8 cellular contexts compared by ENCODE assay signal in genomic region chr6:31158140-31158862, GRCh38. TPM values are rescaled to one million over a fixed set of nuclear protein-coding genes. Genes with fewer than 3 reads are reported as not detected.
DNase-seq lines count a peak whose midpoint lies in the region; ATAC-seq and TF ChIP-seq lines count a peak whose summit lies in the region.

TCF19 (plus strand) TSS chr6:31158589; CDS start chr6:31159470, 881 bp downstream.

- H3K4me3 ChIP-seq in coronary artery: peak within 1 kb of the TSS; percentile 82

- no peaks in the 10 kb centered on the region for H3K9me3 Mint-ChIP-seq in CD14-positive monocyte
- H3K9me3 Mint-ChIP-seq in activated CD4-positive, alpha-beta T cell treated with anti-CD3 and anti-CD28 coated beads, Interleukin-2, amount 10 ng/mL, durations not matched to agents 7 days and 5 days: no peaks in the 10 kb centered on the region

- intact Hi-C loops in CD14-positive monocyte (cut with micrococcal nuclease): no loop called here

- CTCF ChIA-PET in activated CD4-positive, alpha-beta T cell treated with anti-CD3 and anti-CD28 coated beads, Interleukin-2, amount 10 ng/mL, durations not matched to agents 7 days and 5 days (lab: Charles Lee): interaction anchor here (0.7 to 3.3 kb wide), 11 partner anchors 11 to 1228 kb away, joined by 3 to 20 read pairs (median 3); no protein-coding TSS in a partner anchor

- peaks cover 14 to 36% of the 10 kb centered on the region in 2 donors for H3K36me3 Mint-ChIP-seq in CD14-positive monocyte
- H3K36me3 Mint-ChIP-seq in activated CD4-positive, alpha-beta T cell treated with anti-CD3 and anti-CD28 coated beads, Interleukin-2, amount 10 ng/mL, durations not matched to agents 7 days and 5 days (ENCODE audit: low read depth): peaks cover 44% of the 10 kb centered on the region

- peak within 1 kb of the TSS; percentile 63 to 88 for H3K27ac ChIP-seq in coronary artery

- ATAC-seq in GM19395 (IDR thresholded peaks at IDR 0.05; ENCODE audit: unreplicated experiment): peak; percentile 86
- peak; percentile 45 for ATAC-seq in HG03558 (IDR thresholded peaks at IDR 0.05; ENCODE audit: extremely low read depth, unreplicated experiment)

- POLR2A ChIA-PET in activated CD4-positive, alpha-beta T cell treated with anti-CD3 and anti-CD28 coated beads, Interleukin-2, amount 10 ng/mL, durations not matched to agents 7 days and 5 days (lab: Charles Lee): interaction anchor here (0.9 kb wide), 1 partner anchor 541 kb away, joined by 10 read pairs; the partner anchor contains the start of genes MRPS18B and PPP1R10

- peak within 1 kb of the TSS; percentile 45 to 90 (median 81) for H3K27ac Mint-ChIP-seq in CD14-positive monocyte
- peak within 1 kb of the TSS; percentile 84 for H3K27ac Mint-ChIP-seq in activated CD4-positive, alpha-beta T cell treated with anti-CD3 and anti-CD28 coated beads, Interleukin-2, amount 10 ng/mL, durations not matched to agents 7 days and 5 days

- peak within 1 kb of the TSS; percentile 91 to 94 for H3K4me3 Mint-ChIP-seq in CD14-positive monocyte
- H3K4me3 Mint-ChIP-seq in activated CD4-positive, alpha-beta T cell treated with anti-CD3 and anti-CD28 coated beads, Interleukin-2, amount 10 ng/mL, durations not matched to agents 7 days and 5 days: peak within 1 kb of the TSS; percentile 87

- peaks cover 0 to 2% (median 0%) of the 10 kb centered on the region in 3 donors for H3K27me3 Mint-ChIP-seq in CD14-positive monocyte (ENCODE audit: low read depth in 3 of 3)
- no peaks in the 10 kb centered on the region for H3K27me3 Mint-ChIP-seq in activated CD4-positive, alpha-beta T cell treated with anti-CD3 and anti-CD28 coated beads, Interleukin-2, amount 10 ng/mL, durations not matched to agents 7 days and 5 days

- H3K4me1 Mint-ChIP-seq in CD14-positive monocyte: peaks cover 31% of the 10 kb centered on the region
- H3K4me1 Mint-ChIP-seq in activated CD4-positive, alpha-beta T cell treated with anti-CD3 and anti-CD28 coated beads, Interleukin-2, amount 10 ng/mL, durations not matched to agents 7 days and 5 days: peaks cover 46% of the 10 kb centered on the region

- TF ChIP-seq CTCF in CD14-positive monocyte (IDR thresholded peaks at IDR 0.05) (no peak), coronary artery (IDR thresholded peaks at IDR 0.05) (no peak)

- DNase-seq in CD14-positive monocyte (ENCODE audit: low spot score) (peak; percentile 99), NCI-H748 (lab: John Stamatoyannopoulos, UW; ENCODE audit: unreplicated experiment) (peak; percentile 100), coronary artery (ENCODE audit: low spot score) (peak; percentile 99), left kidney (ENCODE audit: low read depth, low spot score) (peak; percentile 100)
- DNase-seq in activated CD4-positive, alpha-beta T cell treated with anti-CD3 and anti-CD28 coated beads, Interleukin-2, amount 10 ng/mL, durations not matched to agents 7 days and 5 days: peak; percentile 99
- peak; percentile 99 for DNase-seq in stimulated activated CD4-positive, alpha-beta T cell treated with anti-CD3 and anti-CD28 coated beads, Interleukin-1b, Interleukin-23, amount 100 ng/mL, for 48 hours

RNA-seq across cellular contexts. Expression of gene TCF19, which starts in this region (rescaled TPM):
- 1 to 10 TPM in 1 of 2 donors, under 1 TPM in 1; 0.75 to 1.1 TPM for polyA plus RNA-seq in CD14-positive monocyte
- 10 to 100 TPM; 86.3 to 86.7 TPM for total RNA-seq in activated CD4-positive, alpha-beta T cell treated with anti-CD3 and anti-CD28 coated beads, Interleukin-2, amount 10 ng/mL, durations not matched to agents 7 days and 5 days

Comparison
In these comparisons a context has a peak if more than half of its experiments do, and no peak if none do; other contexts are left out.
1. Peak in every context shown above with its lines: DNase-seq, ATAC-seq, H3K4me3 ChIP-seq and H3K27ac ChIP-seq.